In the genomic region with DNA sequence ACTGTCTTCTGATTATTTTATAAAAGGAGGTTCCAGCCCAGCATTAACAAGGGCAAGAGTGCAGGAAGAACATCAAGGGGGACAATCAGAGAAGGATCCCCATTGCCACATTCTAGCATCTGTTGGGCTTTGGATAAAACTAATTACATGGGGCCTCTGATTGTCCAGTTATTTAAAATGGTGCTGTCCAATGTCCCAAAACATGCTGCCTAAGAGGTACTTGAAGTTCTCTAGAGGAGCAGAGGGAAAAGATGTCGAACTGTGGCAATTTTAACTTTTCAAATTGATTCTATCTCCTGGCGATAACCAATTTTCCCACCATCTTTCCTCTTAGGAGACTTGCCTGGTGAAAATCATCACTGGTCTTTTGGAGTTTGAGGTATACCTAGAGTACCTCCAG, we compare ENCODE assay signal across 21 cellular contexts. TPM values are rescaled to one million over a fixed set of nuclear protein-coding genes. Genes with fewer than 3 reads are reported as not detected.
DNase-seq lines count a peak whose midpoint lies in the region; TF ChIP-seq lines count a peak whose summit lies in the region.
"Had no signal": no experiment of that assay in that cellular context is flagged by ENCODE, and none has a peak within 500 bp of the region (broad histone marks: within the 10 kb centered on the region; RNA-seq: fewer than 3 reads in every experiment).

No MANE protein-coding gene starts in this region.

- peak overlapping the region; percentile 35 for H2AK5ac ChIP-seq in mesenchymal stem cell (ENCODE audit: low read length, severe bottlenecking)
- no peak overlapping the region for H2AK5ac ChIP-seq in neuronal stem cell (ENCODE audit: low read depth, low read length)

- H3K9ac ChIP-seq in adipocyte (ENCODE audit: low read length) = peak overlapping the region; percentile 95
- peak overlapping the region; percentile 91 for H3K9ac ChIP-seq in mesenchymal stem cell (ENCODE audit: low read length)
- H3K9ac ChIP-seq in neuronal stem cell (ENCODE audit: low read depth, low read length, poor library complexity) = no peak overlapping the region

- peak overlapping the region; percentile 77 for H2BK15ac ChIP-seq in mesenchymal stem cell (ENCODE audit: low read depth, poor library complexity, severe bottlenecking)
- H2BK15ac ChIP-seq in neuronal stem cell (ENCODE audit: low read length) = no peak overlapping the region

- no peak overlapping the region for H2AFZ ChIP-seq in mesenchymal stem cell (ENCODE audit: low read depth, low read length)
- no peak overlapping the region for H2AFZ ChIP-seq in neuronal stem cell (ENCODE audit: low read length)
- H2AFZ ChIP-seq in PC-9 = no peak overlapping the region

- no peak overlapping the region for H2BK5ac ChIP-seq in mesenchymal stem cell (ENCODE audit: low read depth, low read length, poor library complexity, severe bottlenecking)
- H2BK5ac ChIP-seq in neuronal stem cell (ENCODE audit: low read length) = no peak overlapping the region

- H3K9me3 ChIP-seq in adipocyte (ENCODE audit: control insufficient read depth, low read length) (no peaks in the 10 kb centered on the region), mesenchymal stem cell (ENCODE audit: control insufficient read depth, low read length) (no peaks in the 10 kb centered on the region), neuronal stem cell (replicated peaks in 1 of 2; ENCODE audit: control insufficient read depth in 2 of 2, insufficient read depth in 1 of 2, low read depth in 1 of 2, low read length in 2 of 2) (no peaks in the 10 kb centered on the region), PC-9 (ENCODE audit: insufficient read depth, low read depth) (no peaks in the 10 kb centered on the region; the same call in 1 of the 2 replicates)
- H3K9me3 ChIP-seq: body of pancreas, esophagus muscularis mucosa, thyroid gland, vagina had no signal

- H3K79me2 ChIP-seq in PC-9 (ENCODE audit: low read depth) = no peaks in the 10 kb centered on the region

- POLR2A ChIA-PET in PC-9 (lab: Charles Lee; ENCODE audit: unreplicated experiment) = no interaction called here

- CTCF ChIA-PET in PC-9 (lab: Charles Lee) = interaction anchor here (1.7 kb wide), 1 partner anchor 326 kb away, joined by 5 read pairs; no protein-coding TSS in a partner anchor

- 100% methylated on average over 1 of the region's 2 CpGs for WGBS in mesenchymal stem cell
- no CpG with 5 or more reads among the region's 2 CpGs for WGBS in neuronal stem cell (ENCODE audit: extremely low coverage in 2 of 2, insufficient read length in 2 of 2, insufficient replicate concordance in 1 of 2), 2 donors

- TF ChIP-seq CTCF in AG09309 (IDR thresholded peaks at IDR 0.05; ENCODE audit: control insufficient read depth, insufficient read depth, low read depth, low read length, missing control alignments) (no peak), HFF-Myc (IDR thresholded peaks at IDR 0.05; ENCODE audit: low read depth, low read length, missing control alignments) (no peak), PC-9 (conservative IDR thresholded peaks at IDR 0.05) (no peak)

- DNase-seq in AG09309 (ENCODE audit: low read depth) = no peak
- DNase-seq in HFF-Myc (ENCODE audit: extremely low read depth, low read depth) = no peak
- DNase-seq in adipocyte (ENCODE audit: low read depth) = peak; percentile 15
- peak; percentile 18 for DNase-seq in mesenchymal stem cell
- no peak for DNase-seq in T-helper 1 cell
- DNase-seq in activated CD4-positive, alpha-beta T cell treated with anti-CD3 and anti-CD28 coated beads for 48 hours = no peak
- DNase-seq in neuronal stem cell (ENCODE audit: low spot score) = no peak
- DNase-seq in PC-9 = no peak
- DNase-seq: activated CD4-positive, alpha-beta T cell treated with anti-CD3 and anti-CD28 coated beads, Interleukin-2, amount 50 U/mL, for 48 hours; activated naive CD4-positive, alpha-beta T cell treated with Interleukin-2 at 50 U/mL for 16 hours; body of pancreas; GDM1; right cardiac atrium; stimulated activated CD4-positive, alpha-beta T cell treated with anti-CD3 and anti-CD28 coated beads, Interleukin-12 subunit alpha, Interleukin-12 subunit beta, amount 100 ng/mL, for 4 hours; stimulated activated CD4-positive, alpha-beta T cell treated with anti-CD3 and anti-CD28 coated beads, Interleukin-2, amount 100 ng/mL, for 48 hours; thyroid gland had no signal

- H4K20me1 ChIP-seq in PC-9 (ENCODE audit: insufficient read depth) = no peaks in the 10 kb centered on the region

- no TSS peak for BruUV-seq in PC-9 (replicated peaks; lab: Mats Ljungman, UMichigan)

- H2BK12ac ChIP-seq in mesenchymal stem cell (ENCODE audit: low read length in 2 of 2) = no peak overlapping the region
- H2BK12ac ChIP-seq in neuronal stem cell (ENCODE audit: low read length) = no peak overlapping the region

- H2BK120ac ChIP-seq in mesenchymal stem cell (ENCODE audit: low read depth, low read length) (no peak overlapping the region), neuronal stem cell (ENCODE audit: low read depth, low read length) (no peak overlapping the region)

- H3K18ac ChIP-seq in mesenchymal stem cell (ENCODE audit: low read depth in 1 of 2, low read length in 2 of 2) (no peak overlapping the region), neuronal stem cell (ENCODE audit: low read length) (no peak overlapping the region)

- H4K91ac ChIP-seq in mesenchymal stem cell (ENCODE audit: low read length) = no peak overlapping the region
- H4K91ac ChIP-seq in neuronal stem cell (ENCODE audit: low read depth, low read length, poor library complexity) = no peak overlapping the region

- H3K4me1 ChIP-seq in adipocyte (ENCODE audit: control insufficient read depth, insufficient read depth, low read length) (peaks cover 31% of the 10 kb centered on the region), mesenchymal stem cell (ENCODE audit: control insufficient read depth, insufficient read depth, low read depth, low read length) (peaks cover 18% of the 10 kb centered on the region), neuronal stem cell (ENCODE audit: control insufficient read depth in 2 of 2, insufficient read depth in 1 of 2, low read depth in 1 of 2, low read length in 2 of 2) (peaks cover 0 to 1% of the 10 kb centered on the region in 2 donors), PC-9 (replicated peaks; ENCODE audit: insufficient read depth) (peaks cover 56% of the 10 kb centered on the region)

- intact Hi-C loops in PC-9 (cut with micrococcal nuclease; ENCODE audit: unreplicated experiment) = loop anchor here (5.0 kb wide), 4 partner anchors 77 to 453 kb away; a partner anchor contains a TSS

- H4K8ac ChIP-seq in mesenchymal stem cell (ENCODE audit: low read length) (no peak overlapping the region), neuronal stem cell (ENCODE audit: low read depth, low read length) (no peak overlapping the region)

- H3F3A ChIP-seq in PC-9 (ENCODE audit: insufficient read depth, low read depth) = peaks cover 32% of the 10 kb centered on the region; the same call in 1 of the 2 replicates

- H3K79me1 ChIP-seq in mesenchymal stem cell (replicated peaks; ENCODE audit: low read length, poor library complexity, severe bottlenecking) (peaks cover 9% of the 10 kb centered on the region), neuronal stem cell (ENCODE audit: low read depth, low read length) (no peaks in the 10 kb centered on the region)

- no peak overlapping the region for H3K14ac ChIP-seq in mesenchymal stem cell (ENCODE audit: low read length in 2 of 2)
- H3K14ac ChIP-seq in neuronal stem cell (ENCODE audit: low read length) = no peak overlapping the region

- no peak overlapping the region for H3K23ac ChIP-seq in mesenchymal stem cell (ENCODE audit: low read length in 2 of 2)
- no peak overlapping the region for H3K23ac ChIP-seq in neuronal stem cell (ENCODE audit: low read depth, low read length, poor library complexity)

- H3K9me2 ChIP-seq in PC-9 (ENCODE audit: insufficient read depth) = no peaks in the 10 kb centered on the region

- H3K4me2 ChIP-seq in mesenchymal stem cell (ENCODE audit: low read length, poor library complexity, severe bottlenecking) = peak overlapping the region; percentile 40
- H3K4me2 ChIP-seq in neuronal stem cell (ENCODE audit: insufficient read depth, low read length, poor library complexity, severe bottlenecking) = no peak overlapping the region
- H3K4me2 ChIP-seq in PC-9 = no peak overlapping the region

- peak overlapping the region in 1 of 2 experiments; percentile 56 for H3K4ac ChIP-seq in mesenchymal stem cell (ENCODE audit: low read depth in 1 of 2, low read length in 2 of 2)
- no peak overlapping the region for H3K4ac ChIP-seq in neuronal stem cell (ENCODE audit: low read length)

- H3K27ac ChIP-seq in mesenchymal stem cell (ENCODE audit: low read length, poor library complexity, severe bottlenecking) (no peak overlapping the region), neuronal stem cell (replicated peaks; ENCODE audit: low read length) (no peak overlapping the region), PC-9 (no peak overlapping the region)
- H3K27ac ChIP-seq: body of pancreas, RWPE1, thyroid gland, vagina had no signal

- H3K27me3 ChIP-seq in adipocyte (replicated peaks; ENCODE audit: control insufficient read depth, insufficient read depth, low read length) (no peaks in the 10 kb centered on the region), mesenchymal stem cell (ENCODE audit: control insufficient read depth in 1 of 2, insufficient read depth in 1 of 2, low read length in 2 of 2) (no peaks in the 10 kb centered on the region), neuronal stem cell (ENCODE audit: control insufficient read depth in 3 of 3, insufficient read depth in 3 of 3, low read depth in 1 of 3, low read length in 3 of 3) (no peaks in the 10 kb centered on the region), PC-9 (ENCODE audit: insufficient read depth, low read depth) (no peaks in the 10 kb centered on the region)
- H3K27me3 ChIP-seq: body of pancreas, esophagus muscularis mucosa, thyroid gland, vagina had no signal

- peak overlapping the region; percentile 75 for H3K4me3 ChIP-seq in AG09309 (ENCODE audit: control insufficient read depth, low read depth, low read length)
- 0 out of 2 replicates have a peak overlapping the region, but pooled peaks have one; percentile 9 for H3K4me3 ChIP-seq in HFF-Myc (replicated peaks; ENCODE audit: low read depth, low read length)
- peak overlapping the region; percentile 88 for H3K4me3 ChIP-seq in adipocyte (ENCODE audit: low read length)
- peak overlapping the region in 1 of 2 experiments; percentile 80 for H3K4me3 ChIP-seq in mesenchymal stem cell (ENCODE audit: insufficient read depth in 1 of 2, low read depth in 1 of 2, low read length in 2 of 2)
- no peak overlapping the region for H3K4me3 ChIP-seq in neuronal stem cell (ENCODE audit: low read length in 2 of 2)
- H3K4me3 ChIP-seq in PC-9 = no peak overlapping the region
- H3K4me3 ChIP-seq: body of pancreas, thyroid gland, vagina had no signal

- H3K36me3 ChIP-seq in adipocyte (ENCODE audit: control insufficient read depth, insufficient read depth, low read length, severe bottlenecking) (peaks cover 23% of the 10 kb centered on the region), mesenchymal stem cell (ENCODE audit: control insufficient read depth in 1 of 2, insufficient read depth in 2 of 2, low read depth in 1 of 2, low read length in 2 of 2) (peaks cover 0 to 24% of the 10 kb centered on the region in 2 experiments), neuronal stem cell (replicated peaks in 1 of 2; ENCODE audit: control insufficient read depth in 2 of 2, insufficient read depth in 2 of 2, low read length in 2 of 2) (no peaks in the 10 kb centered on the region), PC-9 (ENCODE audit: low read depth) (no peaks in the 10 kb centered on the region)
- H3K36me3 ChIP-seq: esophagus muscularis mucosa, thyroid gland, vagina had no signal

RNA-seq across cellular contexts. Expression of a gene that starts 2.2 kb away (rescaled TPM):
- 123 TPM for polyA plus RNA-seq in mesenchymal stem cell (2013, experiment 1 of 2)
- 124 TPM for polyA plus RNA-seq in mesenchymal stem cell (2013, experiment 2 of 2)
- polyA plus RNA-seq in neuronal stem cell (2013, experiment 1 of 2) = 0.15 TPM
- polyA plus RNA-seq in neuronal stem cell (2013, experiment 2 of 2) = 0.03 TPM
- total RNA-seq in PC-9 (2021) = 1.4 and 1.7 TPM in 2 replicates
- total RNA-seq: frontal cortex, neural crest cell had no signal

Comparison
In these comparisons a context has a peak if more than half of its experiments do, and no peak if none do; other contexts are left out.
1. DNase-seq: peak in adipocyte (single experiment) and mesenchymal stem cell (single experiment); none in AG09309 (single experiment), HFF-Myc (single experiment), T-helper 1 cell (0 of 5), activated CD4-positive, alpha-beta T cell treated with anti-CD3 and anti-CD28 coated beads for 48 hours (single experiment), neuronal stem cell (single experiment) and PC-9 (0 of 2).
2. H3K4me3 ChIP-seq: peak in AG09309 (single experiment), HFF-Myc (single experiment) and adipocyte (single experiment); none in neuronal stem cell (0 of 2) and PC-9 (single experiment).